ENCODE assay signal across 8 cellular contexts in genomic region chr3:143119974-143120715, GRCh38. TPM values are rescaled to one million over a fixed set of nuclear protein-coding genes. Genes with fewer than 3 reads are reported as not detected.
DNase-seq lines count a peak whose midpoint lies in the region; ATAC-seq, FAIRE-seq and TF ChIP-seq lines count a peak whose summit lies in the region.

No MANE protein-coding gene starts in this region.

- peak overlapping the region; percentile 80 for H3K27ac Mint-ChIP-seq in dendritic cell treated with granulocyte-macrophage colony-stimulating factor and Interleukin-4, amounts not matched to agents 40 ng/mL and 50 ng/mL, for 4 days

- H3K4me3 Mint-ChIP-seq in dendritic cell treated with granulocyte-macrophage colony-stimulating factor and Interleukin-4, amounts not matched to agents 40 ng/mL and 50 ng/mL, for 4 days, result peak overlapping the region; percentile 84

- peak; percentile 2 for ATAC-seq in HG03439 (IDR thresholded peaks at IDR 0.05; ENCODE audit: unreplicated experiment)

- intact Hi-C loops in dendritic cell treated with granulocyte-macrophage colony-stimulating factor and Interleukin-4, amounts not matched to agents 40 ng/mL and 50 ng/mL, for 4 days (cut with micrococcal nuclease), result loop anchor here (5.0 to 10.0 kb wide), 5 partner anchors 42 to 855 kb away; partner anchors contain the start of gene DIPK2A
- intact Hi-C loops in lower leg skin (cut with DNase I; ENCODE audit: low total_unique reads), result no loop called here

- no peak for FAIRE-seq in GM19239 (lab: Jason Lieb, UNC)

- no peak for TF ChIP-seq CTCF in AG09309 (IDR thresholded peaks at IDR 0.05; ENCODE audit: control insufficient read depth, insufficient read depth, low read depth, low read length, missing control alignments)
- TF ChIP-seq CTCF in lower leg skin (IDR thresholded peaks at IDR 0.05), result no peak

- H3K4me3 ChIP-seq in AG09309 (ENCODE audit: control insufficient read depth, low read depth, low read length) (peak overlapping the region; percentile 79), lower leg skin (ENCODE audit: low read depth, poor library complexity, severe bottlenecking) (peak overlapping the region; percentile 54)

- WGBS in lower leg skin, 2 donors, result 0 to 1% methylated on average over 6 to 46 of the region's 85 CpGs

- H3K27me3 Mint-ChIP-seq in dendritic cell treated with granulocyte-macrophage colony-stimulating factor and Interleukin-4, amounts not matched to agents 40 ng/mL and 50 ng/mL, for 4 days, result peaks cover 21% of the 10 kb centered on the region

- peaks cover 35% of the 10 kb centered on the region for H3K4me1 Mint-ChIP-seq in dendritic cell treated with granulocyte-macrophage colony-stimulating factor and Interleukin-4, amounts not matched to agents 40 ng/mL and 50 ng/mL, for 4 days (ENCODE audit: low read depth)

- no peak for DNase-seq in AG09309 (ENCODE audit: low read depth)
- peak; percentile 22 for DNase-seq in GM19239 (ENCODE audit: insufficient read length, low spot score)
- peak; percentile 39 for DNase-seq in UCSD-AML1 (lab: John Stamatoyannopoulos, UW; ENCODE audit: unreplicated experiment)
- DNase-seq in lower leg skin (ENCODE audit: low spot score in 2 of 2), result no peak
- DNase-seq in stimulated activated CD8-positive, alpha-beta memory T cell treated with anti-CD3 and anti-CD28 coated beads, Interleukin-4, amount 100 ng/mL, for 24 hours (ENCODE audit: low read depth), result peak; percentile 9
- no peak for DNase-seq in epidermal melanocyte (ENCODE audit: insufficient read length, low spot score)

- H3K36me3 Mint-ChIP-seq in dendritic cell treated with granulocyte-macrophage colony-stimulating factor and Interleukin-4, amounts not matched to agents 40 ng/mL and 50 ng/mL, for 4 days (ENCODE audit: low read depth), result peaks cover 15% of the 10 kb centered on the region

- H3K9me3 Mint-ChIP-seq in dendritic cell treated with granulocyte-macrophage colony-stimulating factor and Interleukin-4, amounts not matched to agents 40 ng/mL and 50 ng/mL, for 4 days, result no peaks in the 10 kb centered on the region

- no peak for TF ChIP-seq POLR2A in lower leg skin (IDR thresholded peaks at IDR 0.05)

RNA-seq across cellular contexts. Expression of gene CHST2, which starts 0.6 kb away (rescaled TPM):
- total RNA-seq in lower leg skin, result 10 to 100 TPM in 1 of 4 donors, 1 to 10 TPM in 3; 2.2 to 14.7 (median 4.4) TPM

Comparison
In these comparisons a context has a peak if more than half of its experiments do, and no peak if none do; other contexts are left out.
1. DNase-seq: peak in GM19239 (single experiment), UCSD-AML1 (single experiment) and stimulated activated CD8-positive, alpha-beta memory T cell treated with anti-CD3 and anti-CD28 coated beads, Interleukin-4, amount 100 ng/mL, for 24 hours (single experiment); none in AG09309 (single experiment), lower leg skin (0 of 2) and epidermal melanocyte (single experiment).